1 cellular context compared by ENCODE assay signal in the genomic region with DNA sequence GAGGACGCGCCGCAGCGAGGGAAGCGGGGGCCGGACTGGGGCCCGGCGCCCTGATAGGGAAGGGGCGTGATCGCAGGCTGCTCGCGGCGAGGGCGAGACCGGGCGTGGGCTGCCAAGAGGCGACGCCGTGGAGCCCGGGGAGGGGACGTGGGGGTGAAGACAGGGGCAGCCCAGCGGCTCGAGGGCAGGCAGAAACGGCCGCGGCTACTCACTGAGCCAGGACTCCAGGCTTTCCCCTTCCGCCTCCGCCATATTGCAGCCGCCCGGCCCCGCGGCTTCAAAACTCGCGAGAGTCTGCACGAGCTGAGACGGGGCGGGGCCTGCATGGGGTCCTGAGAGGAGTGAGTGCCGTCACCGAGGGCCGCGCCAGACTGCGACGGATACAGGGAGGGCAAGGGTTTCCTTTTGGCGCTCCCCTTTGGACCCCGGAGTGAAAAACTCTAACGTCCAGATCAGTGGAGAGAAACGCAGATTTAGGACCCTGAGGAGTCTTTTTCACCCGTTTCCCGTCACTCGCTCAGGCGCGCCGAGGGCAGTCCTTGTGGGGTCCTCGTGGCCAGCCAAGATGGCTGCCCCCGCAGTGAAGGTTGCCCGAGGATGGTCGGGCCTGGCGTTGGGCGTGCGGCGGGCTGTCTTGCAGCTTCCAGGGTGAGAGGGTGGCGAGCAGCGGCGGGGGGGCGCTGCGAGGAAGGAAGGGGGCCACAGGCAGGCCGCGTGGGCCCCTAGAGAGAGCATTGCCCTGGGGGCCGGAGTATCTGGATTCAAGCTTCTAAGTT.
A peak's percentile ranks its signal among the peaks of the same experiment; 100 is the strongest.
TF ChIP-seq lines count a peak whose summit lies in the region.

A gene with protein sequence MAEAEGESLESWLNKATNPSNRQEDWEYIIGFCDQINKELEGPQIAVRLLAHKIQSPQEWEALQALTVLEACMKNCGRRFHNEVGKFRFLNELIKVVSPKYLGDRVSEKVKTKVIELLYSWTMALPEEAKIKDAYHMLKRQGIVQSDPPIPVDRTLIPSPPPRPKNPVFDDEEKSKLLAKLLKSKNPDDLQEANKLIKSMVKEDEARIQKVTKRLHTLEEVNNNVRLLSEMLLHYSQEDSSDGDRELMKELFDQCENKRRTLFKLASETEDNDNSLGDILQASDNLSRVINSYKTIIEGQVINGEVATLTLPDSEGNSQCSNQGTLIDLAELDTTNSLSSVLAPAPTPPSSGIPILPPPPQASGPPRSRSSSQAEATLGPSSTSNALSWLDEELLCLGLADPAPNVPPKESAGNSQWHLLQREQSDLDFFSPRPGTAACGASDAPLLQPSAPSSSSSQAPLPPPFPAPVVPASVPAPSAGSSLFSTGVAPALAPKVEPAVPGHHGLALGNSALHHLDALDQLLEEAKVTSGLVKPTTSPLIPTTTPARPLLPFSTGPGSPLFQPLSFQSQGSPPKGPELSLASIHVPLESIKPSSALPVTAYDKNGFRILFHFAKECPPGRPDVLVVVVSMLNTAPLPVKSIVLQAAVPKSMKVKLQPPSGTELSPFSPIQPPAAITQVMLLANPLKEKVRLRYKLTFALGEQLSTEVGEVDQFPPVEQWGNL (minus strand): TSS at position 271 of the 776 bp plus-strand sequence. CDS start 19 bp downstream, at position 252.
A gene (plus strand): TSS at position 544 of the 776 bp plus-strand sequence. CDS start 22 bp downstream, at position 566.

TF ChIP-seq in HEK293, 187 proteins besides CTCF, POLR2A, EP300 and RAD21 (continued from another document and continues in another):
- TF ChIP-seq, protein P1, sequence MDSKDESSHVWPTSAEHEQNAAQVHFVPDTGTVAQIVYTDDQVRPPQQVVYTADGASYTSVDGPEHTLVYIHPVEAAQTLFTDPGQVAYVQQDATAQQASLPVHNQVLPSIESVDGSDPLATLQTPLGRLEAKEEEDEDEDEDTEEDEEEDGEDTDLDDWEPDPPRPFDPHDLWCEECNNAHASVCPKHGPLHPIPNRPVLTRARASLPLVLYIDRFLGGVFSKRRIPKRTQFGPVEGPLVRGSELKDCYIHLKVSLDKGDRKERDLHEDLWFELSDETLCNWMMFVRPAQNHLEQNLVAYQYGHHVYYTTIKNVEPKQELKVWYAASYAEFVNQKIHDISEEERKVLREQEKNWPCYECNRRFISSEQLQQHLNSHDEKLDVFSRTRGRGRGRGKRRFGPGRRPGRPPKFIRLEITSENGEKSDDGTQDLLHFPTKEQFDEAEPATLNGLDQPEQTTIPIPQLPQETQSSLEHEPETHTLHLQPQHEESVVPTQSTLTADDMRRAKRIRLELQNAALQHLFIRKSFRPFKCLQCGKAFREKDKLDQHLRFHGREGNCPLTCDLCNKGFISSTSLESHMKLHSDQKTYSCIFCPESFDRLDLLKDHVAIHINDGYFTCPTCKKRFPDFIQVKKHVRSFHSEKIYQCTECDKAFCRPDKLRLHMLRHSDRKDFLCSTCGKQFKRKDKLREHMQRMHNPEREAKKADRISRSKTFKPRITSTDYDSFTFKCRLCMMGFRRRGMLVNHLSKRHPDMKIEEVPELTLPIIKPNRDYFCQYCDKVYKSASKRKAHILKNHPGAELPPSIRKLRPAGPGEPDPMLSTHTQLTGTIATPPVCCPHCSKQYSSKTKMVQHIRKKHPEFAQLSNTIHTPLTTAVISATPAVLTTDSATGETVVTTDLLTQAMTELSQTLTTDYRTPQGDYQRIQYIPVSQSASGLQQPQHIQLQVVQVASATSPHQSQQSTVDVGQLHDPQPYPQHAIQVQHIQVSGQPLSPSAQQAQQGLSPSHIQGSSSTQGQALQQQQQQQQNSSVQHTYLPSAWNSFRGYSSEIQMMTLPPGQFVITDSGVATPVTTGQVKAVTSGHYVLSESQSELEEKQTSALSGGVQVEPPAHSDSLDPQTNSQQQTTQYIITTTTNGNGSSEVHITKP (tag by site-specific recombination; IDR thresholded peaks at IDR 0.05): peak; percentile 74
- TF ChIP-seq ZNF426 (tag by site-specific recombination; IDR thresholded peaks at IDR 0.05): no peak
- TF ChIP-seq, protein P2, sequence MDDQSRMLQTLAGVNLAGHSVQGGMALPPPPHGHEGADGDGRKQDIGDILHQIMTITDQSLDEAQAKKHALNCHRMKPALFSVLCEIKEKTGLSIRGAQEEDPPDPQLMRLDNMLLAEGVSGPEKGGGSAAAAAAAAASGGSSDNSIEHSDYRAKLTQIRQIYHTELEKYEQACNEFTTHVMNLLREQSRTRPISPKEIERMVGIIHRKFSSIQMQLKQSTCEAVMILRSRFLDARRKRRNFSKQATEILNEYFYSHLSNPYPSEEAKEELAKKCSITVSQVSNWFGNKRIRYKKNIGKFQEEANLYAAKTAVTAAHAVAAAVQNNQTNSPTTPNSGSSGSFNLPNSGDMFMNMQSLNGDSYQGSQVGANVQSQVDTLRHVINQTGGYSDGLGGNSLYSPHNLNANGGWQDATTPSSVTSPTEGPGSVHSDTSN (CRISPR knock-in tag; IDR thresholded peaks at IDR 0.05): 0 out of 2 replicates have a peak, but pooled peaks have one; percentile 39
- TF ChIP-seq ZFP69B (tag by site-specific recombination; IDR thresholded peaks at IDR 0.05): peak; percentile 49; the same call in 1 of the 2 replicates
- no peak for TF ChIP-seq HOXD13 (CRISPR knock-in tag; IDR thresholded peaks at IDR 0.05; ENCODE audit: borderline replicate concordance)
- peak; percentile 72 for TF ChIP-seq ZBTB21 (tag by site-specific recombination; IDR thresholded peaks at IDR 0.05)
- TF ChIP-seq ZSCAN16 (tag by site-specific recombination; IDR thresholded peaks at IDR 0.05): 0 out of 2 replicates have a peak, but pooled peaks have one; percentile 24
- peak; percentile 87 for TF ChIP-seq ZXDB (tag by site-specific recombination; IDR thresholded peaks at IDR 0.05)
- TF ChIP-seq ZNF561 (tag by site-specific recombination; IDR thresholded peaks at IDR 0.05; ENCODE audit: borderline replicate concordance): no peak; the same call in 1 of the 2 replicates
- TF ChIP-seq ZNF600 (tag by site-specific recombination; IDR thresholded peaks at IDR 0.05): peak; percentile 90
- peak; percentile 39; the same call in 1 of the 2 replicates for TF ChIP-seq GLIS2 (tag by site-specific recombination; IDR thresholded peaks at IDR 0.05)
- TF ChIP-seq ZNF776 (tag by site-specific recombination; IDR thresholded peaks at IDR 0.05; ENCODE audit: borderline replicate concordance): no peak
- TF ChIP-seq PRDM1 (tag by site-specific recombination; IDR thresholded peaks at IDR 0.05): no peak
- TF ChIP-seq SP2 (tag by site-specific recombination; IDR thresholded peaks at IDR 0.05): peak; percentile 69
- peak; percentile 47; the same call in 1 of the 2 replicates for TF ChIP-seq ZSCAN30 (tag by site-specific recombination; IDR thresholded peaks at IDR 0.05)
- TF ChIP-seq, protein P3, sequence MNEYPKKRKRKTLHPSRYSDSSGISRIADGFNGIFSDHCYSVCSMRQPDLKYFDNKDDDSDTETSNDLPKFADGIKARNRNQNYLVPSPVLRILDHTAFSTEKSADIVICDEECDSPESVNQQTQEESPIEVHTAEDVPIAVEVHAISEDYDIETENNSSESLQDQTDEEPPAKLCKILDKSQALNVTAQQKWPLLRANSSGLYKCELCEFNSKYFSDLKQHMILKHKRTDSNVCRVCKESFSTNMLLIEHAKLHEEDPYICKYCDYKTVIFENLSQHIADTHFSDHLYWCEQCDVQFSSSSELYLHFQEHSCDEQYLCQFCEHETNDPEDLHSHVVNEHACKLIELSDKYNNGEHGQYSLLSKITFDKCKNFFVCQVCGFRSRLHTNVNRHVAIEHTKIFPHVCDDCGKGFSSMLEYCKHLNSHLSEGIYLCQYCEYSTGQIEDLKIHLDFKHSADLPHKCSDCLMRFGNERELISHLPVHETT (tag by site-specific recombination; IDR thresholded peaks at IDR 0.05): peak; percentile 94
- peak; percentile 93 for TF ChIP-seq ZBTB8A (tag by site-specific recombination; IDR thresholded peaks at IDR 0.05)
- no peak for TF ChIP-seq ZNF114 (tag by site-specific recombination; IDR thresholded peaks at IDR 0.05)
- TF ChIP-seq ZNF24 (tag by site-specific recombination; IDR thresholded peaks at IDR 0.05): peak; percentile 60; the same call in 1 of the 2 replicates
- TF ChIP-seq ZNF501 (tag by site-specific recombination; IDR thresholded peaks at IDR 0.05): peak; percentile 65
- peak; percentile 97 for TF ChIP-seq SP3 (tag by site-specific recombination; IDR thresholded peaks at IDR 0.05)
- TF ChIP-seq, protein P4, sequence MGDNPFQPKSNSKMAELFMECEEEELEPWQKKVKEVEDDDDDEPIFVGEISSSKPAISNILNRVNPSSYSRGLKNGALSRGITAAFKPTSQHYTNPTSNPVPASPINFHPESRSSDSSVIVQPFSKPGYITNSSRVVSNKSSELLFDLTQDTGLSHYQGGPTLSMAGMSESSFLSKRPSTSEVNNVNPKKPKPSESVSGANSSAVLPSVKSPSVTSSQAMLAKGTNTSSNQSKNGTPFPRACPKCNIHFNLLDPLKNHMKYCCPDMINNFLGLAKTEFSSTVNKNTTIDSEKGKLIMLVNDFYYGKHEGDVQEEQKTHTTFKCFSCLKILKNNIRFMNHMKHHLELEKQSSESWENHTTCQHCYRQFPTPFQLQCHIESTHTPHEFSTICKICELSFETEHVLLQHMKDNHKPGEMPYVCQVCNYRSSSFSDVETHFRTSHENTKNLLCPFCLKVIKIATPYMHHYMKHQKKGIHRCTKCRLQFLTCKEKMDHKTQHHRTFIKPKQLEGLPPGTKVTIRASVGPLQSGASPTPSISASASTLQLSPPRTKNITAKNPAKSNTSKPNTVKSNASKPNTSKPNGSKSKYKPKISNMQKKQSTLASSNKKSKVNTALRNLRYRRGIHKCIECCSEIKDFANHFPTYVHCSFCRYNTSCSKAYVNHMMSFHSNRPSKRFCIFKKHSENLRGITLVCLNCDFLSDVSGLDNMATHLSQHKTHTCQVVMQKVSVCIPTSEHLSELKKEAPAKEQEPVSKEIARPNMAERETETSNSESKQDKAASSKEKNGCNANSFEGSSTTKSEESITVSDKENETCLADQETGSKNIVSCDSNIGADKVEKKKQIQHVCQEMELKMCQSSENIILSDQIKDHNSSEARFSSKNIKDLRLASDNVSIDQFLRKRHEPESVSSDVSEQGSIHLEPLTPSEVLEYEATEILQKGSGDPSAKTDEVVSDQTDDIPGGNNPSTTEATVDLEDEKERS (tag by site-specific recombination; IDR thresholded peaks at IDR 0.05): no peak
- 0 out of 2 replicates have a peak, but pooled peaks have one; percentile 35 for TF ChIP-seq GLI4 (tag by site-specific recombination; IDR thresholded peaks at IDR 0.05)
- peak; percentile 97 for TF ChIP-seq ZNF324 (tag by site-specific recombination; IDR thresholded peaks at IDR 0.05)
- no peak for TF ChIP-seq ZNF155 (tag by site-specific recombination; IDR thresholded peaks at IDR 0.05)
- TF ChIP-seq, protein P5, sequence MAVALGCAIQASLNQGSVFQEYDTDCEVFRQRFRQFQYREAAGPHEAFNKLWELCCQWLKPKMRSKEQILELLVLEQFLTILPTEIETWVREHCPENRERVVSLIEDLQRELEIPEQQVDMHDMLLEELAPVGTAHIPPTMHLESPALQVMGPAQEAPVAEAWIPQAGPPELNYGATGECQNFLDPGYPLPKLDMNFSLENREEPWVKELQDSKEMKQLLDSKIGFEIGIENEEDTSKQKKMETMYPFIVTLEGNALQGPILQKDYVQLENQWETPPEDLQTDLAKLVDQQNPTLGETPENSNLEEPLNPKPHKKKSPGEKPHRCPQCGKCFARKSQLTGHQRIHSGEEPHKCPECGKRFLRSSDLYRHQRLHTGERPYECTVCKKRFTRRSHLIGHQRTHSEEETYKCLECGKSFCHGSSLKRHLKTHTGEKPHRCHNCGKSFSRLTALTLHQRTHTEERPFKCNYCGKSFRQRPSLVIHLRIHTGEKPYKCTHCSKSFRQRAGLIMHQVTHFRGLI (tag by site-specific recombination; IDR thresholded peaks at IDR 0.05): peak; percentile 82
- TF ChIP-seq, protein P6, sequence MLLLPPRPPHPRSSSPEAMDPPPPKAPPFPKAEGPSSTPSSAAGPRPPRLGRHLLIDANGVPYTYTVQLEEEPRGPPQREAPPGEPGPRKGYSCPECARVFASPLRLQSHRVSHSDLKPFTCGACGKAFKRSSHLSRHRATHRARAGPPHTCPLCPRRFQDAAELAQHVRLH (tag by site-specific recombination; IDR thresholded peaks at IDR 0.05): peak; percentile 32; the same call in 1 of the 2 replicates
- TF ChIP-seq ZNF660 (tag by site-specific recombination; IDR thresholded peaks at IDR 0.05): peak; percentile 95
- peak; percentile 71 for TF ChIP-seq KLF7 (tag by site-specific recombination; IDR thresholded peaks at IDR 0.05; ENCODE audit: borderline replicate concordance)
- no peak for TF ChIP-seq ZNF621 (tag by site-specific recombination; IDR thresholded peaks at IDR 0.05)
- TF ChIP-seq WT1 (tag by site-specific recombination; IDR thresholded peaks at IDR 0.05): 0 out of 2 replicates have a peak, but pooled peaks have one; percentile 42
- peak; percentile 89 for TF ChIP-seq SP7 (tag by site-specific recombination; IDR thresholded peaks at IDR 0.05)
- TF ChIP-seq ZNF169 (tag by site-specific recombination; IDR thresholded peaks at IDR 0.05): no peak
- peak; percentile 94 for TF ChIP-seq KLF8 (tag by site-specific recombination; IDR thresholded peaks at IDR 0.05)
- 0 out of 2 replicates have a peak, but pooled peaks have one; percentile 51 for TF ChIP-seq ZNF843 (tag by site-specific recombination; IDR thresholded peaks at IDR 0.05)
- TF ChIP-seq, protein P7, sequence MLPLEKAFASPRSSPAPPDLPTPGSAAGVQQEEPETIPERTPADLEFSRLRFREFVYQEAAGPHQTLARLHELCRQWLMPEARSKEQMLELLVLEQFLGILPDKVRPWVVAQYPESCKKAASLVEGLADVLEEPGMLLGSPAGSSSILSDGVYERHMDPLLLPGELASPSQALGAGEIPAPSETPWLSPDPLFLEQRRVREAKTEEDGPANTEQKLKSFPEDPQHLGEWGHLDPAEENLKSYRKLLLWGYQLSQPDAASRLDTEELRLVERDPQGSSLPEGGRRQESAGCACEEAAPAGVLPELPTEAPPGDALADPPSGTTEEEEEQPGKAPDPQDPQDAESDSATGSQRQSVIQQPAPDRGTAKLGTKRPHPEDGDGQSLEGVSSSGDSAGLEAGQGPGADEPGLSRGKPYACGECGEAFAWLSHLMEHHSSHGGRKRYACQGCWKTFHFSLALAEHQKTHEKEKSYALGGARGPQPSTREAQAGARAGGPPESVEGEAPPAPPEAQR (tag by site-specific recombination; IDR thresholded peaks at IDR 0.05): peak; percentile 88; the same call in 1 of the 2 replicates
- 0 out of 2 replicates have a peak, but pooled peaks have one; percentile 64 for TF ChIP-seq SALL2 (tag by site-specific recombination; IDR thresholded peaks at IDR 0.05; ENCODE audit: borderline replicate concordance)
- no peak for TF ChIP-seq MZF1 (tag by site-specific recombination; IDR thresholded peaks at IDR 0.05; ENCODE audit: borderline replicate concordance)
- no peak for TF ChIP-seq ZNF223 (tag by site-specific recombination; IDR thresholded peaks at IDR 0.05)
- peak; percentile 58; the same call in 1 of the 2 replicates for TF ChIP-seq ZNF558 (tag by site-specific recombination; IDR thresholded peaks at IDR 0.05)
- peak; percentile 39; the same call in 1 of the 2 replicates for TF ChIP-seq ZNF10 (tag by site-specific recombination; IDR thresholded peaks at IDR 0.05)
- TF ChIP-seq, protein P8, sequence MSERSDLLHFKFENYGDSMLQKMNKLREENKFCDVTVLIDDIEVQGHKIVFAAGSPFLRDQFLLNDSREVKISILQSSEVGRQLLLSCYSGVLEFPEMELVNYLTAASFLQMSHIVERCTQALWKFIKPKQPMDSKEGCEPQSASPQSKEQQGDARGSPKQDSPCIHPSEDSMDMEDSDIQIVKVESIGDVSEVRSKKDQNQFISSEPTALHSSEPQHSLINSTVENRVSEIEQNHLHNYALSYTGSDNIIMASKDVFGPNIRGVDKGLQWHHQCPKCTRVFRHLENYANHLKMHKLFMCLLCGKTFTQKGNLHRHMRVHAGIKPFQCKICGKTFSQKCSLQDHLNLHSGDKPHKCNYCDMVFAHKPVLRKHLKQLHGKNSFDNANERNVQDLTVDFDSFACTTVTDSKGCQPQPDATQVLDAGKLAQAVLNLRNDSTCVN (tag by site-specific recombination; optimal IDR thresholded peaks at IDR 0.05): peak; percentile 95
